Comparison of ENCODE assay signal across 1 cellular context in genomic region chr14:90556666-90557450, GRCh38.
TF ChIP-seq lines count a peak whose summit lies in the region.

No MANE protein-coding gene starts in this region.

TF ChIP-seq in HepG2, 621 proteins besides CTCF, POLR2A, EP300 and RAD21 (continued from another document):
- TF ChIP-seq USF2 (IDR thresholded peaks at IDR 0.05; ENCODE audit: low read depth, low read length) (peak; percentile 68), USF2 (CRISPR knock-in tag; IDR thresholded peaks at IDR 0.05; ENCODE audit: borderline replicate concordance) (peak; percentile 68; the same call in 1 of the 2 replicates), STAG1 (CRISPR knock-in tag; IDR thresholded peaks at IDR 0.05) (0 out of 2 replicates have a peak, but pooled peaks have one; percentile 21)
